1 cellular context compared by ENCODE assay signal in the genomic region with DNA sequence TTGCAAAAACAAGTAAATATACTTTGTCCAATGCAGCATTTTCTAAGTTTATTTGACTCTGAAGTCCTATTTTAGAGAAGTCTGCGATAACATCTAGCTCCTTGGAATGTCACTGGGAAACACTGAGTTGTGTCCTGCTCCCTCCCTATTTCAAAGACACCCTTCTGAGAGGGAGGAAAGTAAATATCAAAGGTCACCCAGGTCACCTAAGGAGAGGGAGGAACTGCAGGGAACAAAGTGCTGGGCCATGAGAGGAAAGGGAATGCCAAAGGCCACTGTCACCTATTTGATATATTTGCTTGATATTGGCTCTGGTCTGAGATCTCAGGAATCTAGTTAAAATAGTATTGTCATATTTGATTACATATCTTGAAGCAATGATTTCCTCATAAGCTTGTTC.
TF ChIP-seq lines count a peak whose summit lies in the region.

No MANE protein-coding gene starts in this region.

TF ChIP-seq in GM23338, 12 proteins besides CTCF, POLR2A, EP300 and RAD21 (continued from another document):
- no peak for TF ChIP-seq ZNF114 (CRISPR knock-in tag; IDR thresholded peaks at IDR 0.05)
- TF ChIP-seq, protein P1, sequence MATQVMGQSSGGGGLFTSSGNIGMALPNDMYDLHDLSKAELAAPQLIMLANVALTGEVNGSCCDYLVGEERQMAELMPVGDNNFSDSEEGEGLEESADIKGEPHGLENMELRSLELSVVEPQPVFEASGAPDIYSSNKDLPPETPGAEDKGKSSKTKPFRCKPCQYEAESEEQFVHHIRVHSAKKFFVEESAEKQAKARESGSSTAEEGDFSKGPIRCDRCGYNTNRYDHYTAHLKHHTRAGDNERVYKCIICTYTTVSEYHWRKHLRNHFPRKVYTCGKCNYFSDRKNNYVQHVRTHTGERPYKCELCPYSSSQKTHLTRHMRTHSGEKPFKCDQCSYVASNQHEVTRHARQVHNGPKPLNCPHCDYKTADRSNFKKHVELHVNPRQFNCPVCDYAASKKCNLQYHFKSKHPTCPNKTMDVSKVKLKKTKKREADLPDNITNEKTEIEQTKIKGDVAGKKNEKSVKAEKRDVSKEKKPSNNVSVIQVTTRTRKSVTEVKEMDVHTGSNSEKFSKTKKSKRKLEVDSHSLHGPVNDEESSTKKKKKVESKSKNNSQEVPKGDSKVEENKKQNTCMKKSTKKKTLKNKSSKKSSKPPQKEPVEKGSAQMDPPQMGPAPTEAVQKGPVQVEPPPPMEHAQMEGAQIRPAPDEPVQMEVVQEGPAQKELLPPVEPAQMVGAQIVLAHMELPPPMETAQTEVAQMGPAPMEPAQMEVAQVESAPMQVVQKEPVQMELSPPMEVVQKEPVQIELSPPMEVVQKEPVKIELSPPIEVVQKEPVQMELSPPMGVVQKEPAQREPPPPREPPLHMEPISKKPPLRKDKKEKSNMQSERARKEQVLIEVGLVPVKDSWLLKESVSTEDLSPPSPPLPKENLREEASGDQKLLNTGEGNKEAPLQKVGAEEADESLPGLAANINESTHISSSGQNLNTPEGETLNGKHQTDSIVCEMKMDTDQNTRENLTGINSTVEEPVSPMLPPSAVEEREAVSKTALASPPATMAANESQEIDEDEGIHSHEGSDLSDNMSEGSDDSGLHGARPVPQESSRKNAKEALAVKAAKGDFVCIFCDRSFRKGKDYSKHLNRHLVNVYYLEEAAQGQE (IDR thresholded peaks at IDR 0.05; ENCODE audit: unreplicated experiment) = no peak
- no peak for TF ChIP-seq EZH2phosphoT487 (IDR thresholded peaks at IDR 0.05; ENCODE audit: unreplicated experiment)
- no peak for TF ChIP-seq STAT1 (IDR thresholded peaks at IDR 0.05; ENCODE audit: unreplicated experiment)
- no peak for TF ChIP-seq ZNF331 (CRISPR knock-in tag; IDR thresholded peaks at IDR 0.05; ENCODE audit: low read depth)
- no peak for TF ChIP-seq CREB1 (CRISPR knock-in tag; IDR thresholded peaks at IDR 0.05; ENCODE audit: low read depth)
- TF ChIP-seq JUNB (IDR thresholded peaks at IDR 0.05; ENCODE audit: unreplicated experiment) = no peak
- TF ChIP-seq NANOG (IDR thresholded peaks at IDR 0.05; ENCODE audit: borderline replicate concordance) = no peak
- TF ChIP-seq, protein P2, sequence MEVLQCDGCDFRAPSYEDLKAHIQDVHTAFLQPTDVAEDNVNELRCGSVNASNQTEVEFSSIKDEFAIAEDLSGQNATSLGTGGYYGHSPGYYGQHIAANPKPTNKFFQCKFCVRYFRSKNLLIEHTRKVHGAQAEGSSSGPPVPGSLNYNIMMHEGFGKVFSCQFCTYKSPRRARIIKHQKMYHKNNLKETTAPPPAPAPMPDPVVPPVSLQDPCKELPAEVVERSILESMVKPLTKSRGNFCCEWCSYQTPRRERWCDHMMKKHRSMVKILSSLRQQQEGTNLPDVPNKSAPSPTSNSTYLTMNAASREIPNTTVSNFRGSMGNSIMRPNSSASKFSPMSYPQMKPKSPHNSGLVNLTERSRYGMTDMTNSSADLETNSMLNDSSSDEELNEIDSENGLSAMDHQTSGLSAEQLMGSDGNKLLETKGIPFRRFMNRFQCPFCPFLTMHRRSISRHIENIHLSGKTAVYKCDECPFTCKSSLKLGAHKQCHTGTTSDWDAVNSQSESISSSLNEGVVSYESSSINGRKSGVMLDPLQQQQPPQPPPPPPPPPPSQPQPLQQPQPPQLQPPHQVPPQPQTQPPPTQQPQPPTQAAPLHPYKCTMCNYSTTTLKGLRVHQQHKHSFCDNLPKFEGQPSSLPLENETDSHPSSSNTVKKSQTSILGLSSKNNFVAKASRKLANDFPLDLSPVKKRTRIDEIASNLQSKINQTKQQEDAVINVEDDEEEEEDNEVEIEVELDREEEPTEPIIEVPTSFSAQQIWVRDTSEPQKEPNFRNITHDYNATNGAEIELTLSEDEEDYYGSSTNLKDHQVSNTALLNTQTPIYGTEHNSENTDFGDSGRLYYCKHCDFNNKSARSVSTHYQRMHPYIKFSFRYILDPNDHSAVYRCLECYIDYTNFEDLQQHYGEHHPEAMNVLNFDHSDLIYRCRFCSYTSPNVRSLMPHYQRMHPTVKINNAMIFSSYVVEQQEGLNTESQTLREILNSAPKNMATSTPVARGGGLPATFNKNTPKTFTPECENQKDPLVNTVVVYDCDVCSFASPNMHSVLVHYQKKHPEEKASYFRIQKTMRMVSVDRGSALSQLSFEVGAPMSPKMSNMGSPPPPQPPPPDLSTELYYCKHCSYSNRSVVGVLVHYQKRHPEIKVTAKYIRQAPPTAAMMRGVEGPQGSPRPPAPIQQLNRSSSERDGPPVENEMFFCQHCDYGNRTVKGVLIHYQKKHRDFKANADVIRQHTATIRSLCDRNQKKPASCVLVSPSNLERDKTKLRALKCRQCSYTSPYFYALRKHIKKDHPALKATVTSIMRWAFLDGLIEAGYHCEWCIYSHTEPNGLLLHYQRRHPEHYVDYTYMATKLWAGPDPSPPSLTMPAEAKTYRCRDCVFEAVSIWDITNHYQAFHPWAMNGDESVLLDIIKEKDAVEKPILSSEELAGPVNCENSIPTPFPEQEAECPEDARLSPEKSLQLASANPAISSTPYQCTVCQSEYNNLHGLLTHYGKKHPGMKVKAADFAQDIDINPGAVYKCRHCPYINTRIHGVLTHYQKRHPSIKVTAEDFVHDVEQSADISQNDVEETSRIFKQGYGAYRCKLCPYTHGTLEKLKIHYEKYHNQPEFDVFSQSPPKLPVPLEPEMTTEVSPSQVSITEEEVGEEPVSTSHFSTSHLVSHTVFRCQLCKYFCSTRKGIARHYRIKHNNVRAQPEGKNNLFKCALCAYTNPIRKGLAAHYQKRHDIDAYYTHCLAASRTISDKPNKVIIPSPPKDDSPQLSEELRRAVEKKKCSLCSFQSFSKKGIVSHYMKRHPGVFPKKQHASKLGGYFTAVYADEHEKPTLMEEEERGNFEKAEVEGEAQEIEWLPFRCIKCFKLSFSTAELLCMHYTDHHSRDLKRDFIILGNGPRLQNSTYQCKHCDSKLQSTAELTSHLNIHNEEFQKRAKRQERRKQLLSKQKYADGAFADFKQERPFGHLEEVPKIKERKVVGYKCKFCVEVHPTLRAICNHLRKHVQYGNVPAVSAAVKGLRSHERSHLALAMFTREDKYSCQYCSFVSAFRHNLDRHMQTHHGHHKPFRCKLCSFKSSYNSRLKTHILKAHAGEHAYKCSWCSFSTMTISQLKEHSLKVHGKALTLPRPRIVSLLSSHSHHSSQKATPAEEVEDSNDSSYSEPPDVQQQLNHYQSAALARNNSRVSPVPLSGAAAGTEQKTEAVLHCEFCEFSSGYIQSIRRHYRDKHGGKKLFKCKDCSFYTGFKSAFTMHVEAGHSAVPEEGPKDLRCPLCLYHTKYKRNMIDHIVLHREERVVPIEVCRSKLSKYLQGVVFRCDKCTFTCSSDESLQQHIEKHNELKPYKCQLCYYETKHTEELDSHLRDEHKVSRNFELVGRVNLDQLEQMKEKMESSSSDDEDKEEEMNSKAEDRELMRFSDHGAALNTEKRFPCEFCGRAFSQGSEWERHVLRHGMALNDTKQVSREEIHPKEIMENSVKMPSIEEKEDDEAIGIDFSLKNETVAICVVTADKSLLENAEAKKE (CRISPR knock-in tag; IDR thresholded peaks at IDR 0.05) = no peak
